Comparison of ENCODE assay signal across 22 cellular contexts in genomic region chr7:107049480-107049879, GRCh38. TPM values are rescaled to one million over a fixed set of nuclear protein-coding genes. Genes with fewer than 3 reads are reported as not detected.
A peak's percentile ranks its signal among the peaks of the same experiment; 100 is the strongest.
DNase-seq lines count a peak whose midpoint lies in the region; ATAC-seq and TF ChIP-seq lines count a peak whose summit lies in the region.
"Had no signal": no experiment of that assay in that cellular context is flagged by ENCODE, and none has a peak within 500 bp of the region (broad histone marks: within the 10 kb centered on the region; RNA-seq: fewer than 3 reads in every experiment).

No MANE protein-coding gene starts in this region.

- H3K4me3 Mint-ChIP-seq in activated T-cell treated with anti-CD3 and anti-CD28 coated beads, Interleukin-2, amount 50 U/mL, for 24 hours, result no peak overlapping the region
- H3K4me3 Mint-ChIP-seq: CD4-positive, alpha-beta memory T cell; GM23338; H9; HFFc6 had no signal

- TF ChIP-seq CTCF in DOHH2 (IDR thresholded peaks at IDR 0.05; ENCODE audit: low read depth, low read length, poor library complexity, severe bottlenecking) (no peak), HEK293 (tag by site-specific recombination; IDR thresholded peaks at IDR 0.05) (no peak), neural cell (IDR thresholded peaks at IDR 0.05; ENCODE audit: poor library complexity, severe bottlenecking) (no peak)

- H3K4me2 ChIP-seq in DOHH2 (ENCODE audit: low read length), result peak overlapping the region; percentile 64
- H3K4me2 ChIP-seq in neural cell (ENCODE audit: low read length), result no peak overlapping the region
- H3K4me2 ChIP-seq: A549, GM23338 had no signal

- 0 out of 2 replicates have a peak, but pooled peaks cover 3% of the 10 kb centered on the region for H3K9me3 ChIP-seq in DOHH2 (ENCODE audit: control insufficient read depth, insufficient read depth, low read length)
- H3K9me3 ChIP-seq in HEK293 (ENCODE audit: control insufficient read depth, insufficient read depth, low read depth, low read length), result no peaks in the 10 kb centered on the region
- no peaks in the 10 kb centered on the region for H3K9me3 ChIP-seq in SK-N-MC (ENCODE audit: low read depth, low read length)
- H3K9me3 ChIP-seq in neural cell (ENCODE audit: low read length), result no peaks in the 10 kb centered on the region
- H3K9me3 ChIP-seq: A549 had no signal

- TF ChIP-seq RAD21 in neural cell (conservative IDR thresholded peaks at IDR 0.05), result no peak

- peaks cover 47% of the 10 kb centered on the region for H3K27me3 Mint-ChIP-seq in activated T-cell treated with anti-CD3 and anti-CD28 coated beads, Interleukin-2, amount 50 U/mL, for 24 hours

- no peaks in the 10 kb centered on the region for H3K9me3 Mint-ChIP-seq in activated T-cell treated with anti-CD3 and anti-CD28 coated beads, Interleukin-2, amount 50 U/mL, for 24 hours
- H3K9me3 Mint-ChIP-seq: GM23338, H9, HFFc6 had no signal

- H2AFZ ChIP-seq in neural cell (ENCODE audit: low read depth, low read length), result no peak overlapping the region
- H2AFZ ChIP-seq: GM23338 had no signal

- H3K4me1 ChIP-seq in DOHH2 (ENCODE audit: control insufficient read depth, low read length) (peaks cover 77% of the 10 kb centered on the region), HEK293 (ENCODE audit: control insufficient read depth, insufficient read depth, low read length) (peaks cover 4% of the 10 kb centered on the region; the same call in 1 of the 2 replicates)

- H3K9me2 ChIP-seq in DOHH2 (replicated peaks; ENCODE audit: control insufficient read depth, low read length) (no peaks in the 10 kb centered on the region), neural cell (ENCODE audit: insufficient read depth, low read length) (no peaks in the 10 kb centered on the region)

- H3K9ac ChIP-seq in SK-N-MC (ENCODE audit: insufficient read length) (no peak overlapping the region), neural cell (ENCODE audit: low read length) (no peak overlapping the region)

- H3K79me2 ChIP-seq in DOHH2 (ENCODE audit: control insufficient read depth, low read length), result peaks cover 98% of the 10 kb centered on the region
- H3K79me2 ChIP-seq in neural cell (replicated peaks; ENCODE audit: insufficient read depth, low read length), result peaks cover 89% of the 10 kb centered on the region

- H3K36me3 Mint-ChIP-seq in activated T-cell treated with anti-CD3 and anti-CD28 coated beads, Interleukin-2, amount 50 U/mL, for 24 hours (ENCODE audit: low read depth), result no peaks in the 10 kb centered on the region
- H3K36me3 Mint-ChIP-seq: CD4-positive, alpha-beta memory T cell had no signal

- no peak for TF ChIP-seq EP300 in neural cell (conservative IDR thresholded peaks at IDR 0.05; ENCODE audit: poor library complexity, severe bottlenecking)

- H3K4me1 Mint-ChIP-seq in activated T-cell treated with anti-CD3 and anti-CD28 coated beads, Interleukin-2, amount 50 U/mL, for 24 hours (ENCODE audit: low read depth), result peaks cover 19% of the 10 kb centered on the region

- H3K27ac Mint-ChIP-seq in activated T-cell treated with anti-CD3 and anti-CD28 coated beads, Interleukin-2, amount 50 U/mL, for 24 hours, result no peak overlapping the region
- H3K27ac Mint-ChIP-seq: CD4-positive, alpha-beta memory T cell; GM23338; H9; HFFc6 had no signal

- H3K4me3 ChIP-seq in DOHH2 (ENCODE audit: low read length) (peak overlapping the region; percentile 8), HEK293 (ENCODE audit: low read depth, low read length) (no peak overlapping the region), SK-N-MC (peak overlapping the region; percentile 26; the same call in 1 of the 2 replicates), neural cell (ENCODE audit: low read length) (peak overlapping the region; percentile 94)
- H3K4me3 ChIP-seq: A549, GM12878, GM23338 had no signal

- POLR2A ChIA-PET in HEK293 (lab: Yijun Ruan, JAX), result no interaction called here

- ATAC-seq in HG03045 (IDR thresholded peaks at IDR 0.05; ENCODE audit: unreplicated experiment), result no peak
- ATAC-seq: A549, GM12878, GM23338, HCT116 had no signal

- H3K27ac ChIP-seq in DOHH2 (ENCODE audit: low read depth, low read length), result no peak overlapping the region
- H3K27ac ChIP-seq in HEK293 (ENCODE audit: extremely low read depth, low read depth, low read length), result no peak overlapping the region
- H3K27ac ChIP-seq in SK-N-MC, result peak overlapping the region; percentile 66
- H3K27ac ChIP-seq in neural cell (ENCODE audit: low read length), result no peak overlapping the region
- H3K27ac ChIP-seq: A549 had no signal

- DNase-seq in SK-N-MC (ENCODE audit: low read depth, low spot score) (no peak), NCI-H748 treated with DMSO at 0.1 percent for 48 hours (lab: John Stamatoyannopoulos, UW) (no peak)
- DNase-seq in activated T-cell treated with anti-CD3 and anti-CD28 coated beads, Interleukin-2, amount 50 U/mL, for 24 hours, result no peak
- DNase-seq: 8988T; ACHN; C1 segment of cervical spinal cord; Calu3; CD4-positive, alpha-beta memory T cell; COR-L47; DMS53; DMS79 treated with DMSO at 0.1 percent for 48 hours; GDM1; H9; HFFc6 had no signal

- peaks cover 11% of the 10 kb centered on the region; the same call in 1 of the 2 replicates for H4K20me1 ChIP-seq in DOHH2 (ENCODE audit: control insufficient read depth, insufficient read depth, low read depth, low read length)
- no peaks in the 10 kb centered on the region for H4K20me1 ChIP-seq in neural cell (ENCODE audit: insufficient read depth)

- H3K27me3 ChIP-seq in DOHH2 (ENCODE audit: control insufficient read depth, low read length) (no peaks in the 10 kb centered on the region), neural cell (ENCODE audit: insufficient read depth, low read depth, low read length) (no peaks in the 10 kb centered on the region)

- H3K36me3 ChIP-seq in DOHH2 (ENCODE audit: control insufficient read depth, low read length) (peaks cover 70% of the 10 kb centered on the region), HEK293 (ENCODE audit: control insufficient read depth in 2 of 2, insufficient read depth in 1 of 2, low read length in 2 of 2) (no peaks in the 10 kb centered on the region), SK-N-MC (ENCODE audit: insufficient read depth, low read length) (no peaks in the 10 kb centered on the region), neural cell (ENCODE audit: insufficient read depth, low read length) (no peaks in the 10 kb centered on the region)

- CTCF ChIA-PET in HEK293 (lab: Yijun Ruan, JAX), result interaction anchor here (0.6 to 3.3 kb wide), 5 partner anchors 9 to 98 kb away, joined by 3 to 15 read pairs (median 4); no protein-coding TSS in a partner anchor

- H3F3A ChIP-seq in DOHH2 (ENCODE audit: control insufficient read depth, insufficient read depth), result peaks cover 12% of the 10 kb centered on the region
- H3F3A ChIP-seq in neural cell (ENCODE audit: insufficient read depth, low read length, poor library complexity, severe bottlenecking), result peaks cover 5% of the 10 kb centered on the region

TF ChIP-seq in HEK293, 187 proteins besides CTCF, POLR2A, EP300 and RAD21 (continues in another document):
- no peak for TF ChIP-seq PRDM10 (tag by site-specific recombination; IDR thresholded peaks at IDR 0.05)

TF ChIP-seq in neural cell, 6 proteins besides CTCF, POLR2A, EP300 and RAD21:
- TF ChIP-seq REST (IDR thresholded peaks at IDR 0.05; ENCODE audit: borderline replicate concordance) (no peak), POLR2AphosphoS5 (IDR thresholded peaks at IDR 0.05) (no peak), EZH2 (IDR thresholded peaks at IDR 0.05; ENCODE audit: borderline replicate concordance, insufficient read depth, low read length, poor library complexity, severe bottlenecking) (no peak), SMC3 (conservative IDR thresholded peaks at IDR 0.05; ENCODE audit: poor library complexity) (no peak), MXI1 (conservative IDR thresholded peaks at IDR 0.05; ENCODE audit: poor library complexity, severe bottlenecking) (no peak), TAF1 (IDR thresholded peaks at IDR 0.05; ENCODE audit: low read depth) (no peak)

RNA-seq across cellular contexts. Expression of gene PRKAR2B, which starts 5.0 kb away (rescaled TPM):
- 249 and 297 TPM in 2 replicates for polyA plus RNA-seq in neural cell
- 303 and 312 TPM in 2 replicates for polyA minus RNA-seq in neural cell
